16 cellular contexts compared by ENCODE assay signal in genomic region chr12:6939187-6939540, GRCh38. TPM values are rescaled to one million over a fixed set of nuclear protein-coding genes. Genes with fewer than 3 reads are reported as not detected.
A peak's percentile ranks its signal among the peaks of the same experiment; 100 is the strongest.
DNase-seq lines count a peak whose midpoint lies in the region; ATAC-seq and TF ChIP-seq lines count a peak whose summit lies in the region.
"Had no signal": no experiment of that assay in that cellular context is flagged by ENCODE, and none has a peak within 500 bp of the region (broad histone marks: within the 10 kb centered on the region; RNA-seq: fewer than 3 reads in every experiment).

No MANE protein-coding gene starts in this region.

- H3K4me1 Mint-ChIP-seq in activated naive CD8-positive, alpha-beta T cell (ENCODE audit: low read depth): peaks cover 49% of the 10 kb centered on the region
- peaks cover 32% of the 10 kb centered on the region for H3K4me1 Mint-ChIP-seq in mesothelial cell of epicardium

- no peak overlapping the region for H2AK5ac ChIP-seq in mesendoderm (ENCODE audit: low read length)

- H3K4me2 ChIP-seq in mesendoderm (ENCODE audit: low read length): no peak overlapping the region

- no peaks in the 10 kb centered on the region for H3K27me3 Mint-ChIP-seq in activated naive CD8-positive, alpha-beta T cell
- H3K27me3 Mint-ChIP-seq in mesothelial cell of epicardium (ENCODE audit: low read depth): no peaks in the 10 kb centered on the region

- WGBS in aorta, 2 donors: 58 to 60% methylated on average over 2 of the region's 2 CpGs
- WGBS in mesendoderm (ENCODE audit: extremely low coverage, insufficient coverage, low lambda C conversion rate): no CpG with 5 or more reads among the region's 2 CpGs

- peaks cover 7% of the 10 kb centered on the region for H3K36me3 Mint-ChIP-seq in activated naive CD8-positive, alpha-beta T cell
- H3K36me3 Mint-ChIP-seq in mesothelial cell of epicardium: peaks cover 16% of the 10 kb centered on the region

- H3K4ac ChIP-seq in mesendoderm (ENCODE audit: low read depth, low read length): no peak overlapping the region

- no peak overlapping the region for H2BK15ac ChIP-seq in mesendoderm (replicated peaks; ENCODE audit: low read depth)

- no peaks in the 10 kb centered on the region for H3K9me3 ChIP-seq in cardiac muscle cell (ENCODE audit: low read depth)
- no peaks in the 10 kb centered on the region for H3K9me3 ChIP-seq in vagina
- no peaks in the 10 kb centered on the region for H3K9me3 ChIP-seq in aorta (ENCODE audit: control insufficient read depth, low read length)
- H3K9me3 ChIP-seq: right lobe of liver had no signal

- H3K27me3 ChIP-seq in cardiac muscle cell (no peaks in the 10 kb centered on the region), vagina (no peaks in the 10 kb centered on the region), aorta (ENCODE audit: control insufficient read depth in 1 of 2, insufficient read depth in 2 of 2, low read length in 1 of 2) (peaks cover 0 to 4% of the 10 kb centered on the region in 2 donors), mesendoderm (ENCODE audit: insufficient read depth, low read length, poor library complexity) (no peaks in the 10 kb centered on the region)
- H3K27me3 ChIP-seq: right lobe of liver had no signal

- H4K8ac ChIP-seq in mesendoderm (ENCODE audit: low read depth, low read length): no peak overlapping the region

- H3K27ac ChIP-seq in cardiac muscle cell (peak overlapping the region; percentile 79), vagina (peak overlapping the region; percentile 94), aorta (ENCODE audit: low read depth in 1 of 2, low read length in 2 of 2) (no peak overlapping the region), mesendoderm (ENCODE audit: low read depth, low read length) (no peak overlapping the region)

- DNase-seq in cardiac muscle cell (ENCODE audit: low read depth in 1 of 2, low spot score in 1 of 2): no peak
- DNase-seq in left ventricle myocardium superior: no peak
- no peak for DNase-seq in mesothelial cell of epicardium (ENCODE audit: low spot score in 2 of 2, unreplicated experiment in 2 of 2)
- no peak for DNase-seq in vagina (ENCODE audit: extremely low spot score in 2 of 2)
- no peak for DNase-seq in aorta
- DNase-seq in NCI-H2196 treated with DMSO at 0.1 percent for 48 hours (lab: John Stamatoyannopoulos, UW; ENCODE audit: unreplicated experiment): no peak
- no peak for DNase-seq in mesendoderm
- DNase-seq: activated CD4-positive, alpha-beta T cell treated with anti-CD3 and anti-CD28 coated beads for 1 hour; anterior cingulate cortex; hypothalamus; NCI-H1417; NCI-H774 had no signal

- H3K36me3 ChIP-seq in cardiac muscle cell (peaks cover 6% of the 10 kb centered on the region), vagina (peaks cover 0 to 16% of the 10 kb centered on the region in 2 donors), aorta (ENCODE audit: control insufficient read depth in 1 of 2, insufficient read depth in 2 of 2, low read length in 1 of 2) (peaks cover 0 to 7% of the 10 kb centered on the region in 2 donors), mesendoderm (ENCODE audit: control insufficient read depth, insufficient read depth, low read length) (peaks cover 15% of the 10 kb centered on the region)

- H3K79me1 ChIP-seq in mesendoderm (ENCODE audit: low read length): peaks cover 3% of the 10 kb centered on the region

- no peaks in the 10 kb centered on the region for H3K9me3 Mint-ChIP-seq in activated naive CD8-positive, alpha-beta T cell (ENCODE audit: low read depth)
- no peaks in the 10 kb centered on the region for H3K9me3 Mint-ChIP-seq in mesothelial cell of epicardium

- peak overlapping the region; percentile 86 for H3K27ac Mint-ChIP-seq in activated naive CD8-positive, alpha-beta T cell
- H3K27ac Mint-ChIP-seq in mesothelial cell of epicardium: peak overlapping the region; percentile 89

- H2BK5ac ChIP-seq in mesendoderm (ENCODE audit: low read length): no peak overlapping the region

- no peak overlapping the region for H2BK120ac ChIP-seq in mesendoderm (ENCODE audit: low read depth, low read length)

- intact Hi-C loops in left ventricle myocardium superior (cut with micrococcal nuclease) (no loop called here), vagina (cut with DNase I) (no loop called here), aorta (cut with DNase I) (loop anchor here in 1 of 2 donors (2.0 kb wide), 1 partner anchor 70 kb away; no protein-coding TSS in a partner anchor)

- H3K79me2 ChIP-seq in mesendoderm (ENCODE audit: control insufficient read depth, insufficient read depth, low read length): no peaks in the 10 kb centered on the region

- H4K5ac ChIP-seq in mesendoderm (ENCODE audit: low read length): no peak overlapping the region

- peaks cover 8% of the 10 kb centered on the region for H3K4me1 ChIP-seq in cardiac muscle cell (ENCODE audit: low read depth)
- peaks cover 43% of the 10 kb centered on the region for H3K4me1 ChIP-seq in vagina
- no peaks in the 10 kb centered on the region for H3K4me1 ChIP-seq in aorta (ENCODE audit: control insufficient read depth in 1 of 2, insufficient read depth in 2 of 2, low read length in 2 of 2)
- peaks cover 2% of the 10 kb centered on the region for H3K4me1 ChIP-seq in mesendoderm (ENCODE audit: control insufficient read depth, low read depth, low read length)

- H3K18ac ChIP-seq in mesendoderm (ENCODE audit: low read length): no peak overlapping the region

- no peak overlapping the region for H3K56ac ChIP-seq in mesendoderm (ENCODE audit: low read length)

- peak overlapping the region; percentile 60 for H3K4me3 Mint-ChIP-seq in activated naive CD8-positive, alpha-beta T cell
- peak overlapping the region; percentile 13 for H3K4me3 Mint-ChIP-seq in mesothelial cell of epicardium

- ATAC-seq in left ventricle myocardium superior (no peak), aorta (ENCODE audit: low FRiP score) (no peak)
- ATAC-seq: right lobe of liver had no signal

- H3K9ac ChIP-seq in mesendoderm (ENCODE audit: low read length): no peak overlapping the region

- H3K4me3 ChIP-seq in cardiac muscle cell (no peak overlapping the region), vagina (no peak overlapping the region), aorta (ENCODE audit: low read length in 2 of 2) (no peak overlapping the region), mesendoderm (ENCODE audit: low read length) (no peak overlapping the region)
- H3K4me3 ChIP-seq: right lobe of liver had no signal

- no peak for TF ChIP-seq POLR2A in vagina (IDR thresholded peaks at IDR 0.05)

- TF ChIP-seq CTCF in cardiac muscle cell (IDR thresholded peaks at IDR 0.05; ENCODE audit: low read depth, low read length) (no peak), mesothelial cell of epicardium (IDR thresholded peaks at IDR 0.05; ENCODE audit: unreplicated experiment) (no peak), vagina (IDR thresholded peaks at IDR 0.05) (no peak)

- H3K23ac ChIP-seq in mesendoderm (ENCODE audit: low read length): no peak overlapping the region

RNA-seq across cellular contexts. Expression of gene RNU7-1, which starts 4.5 kb away (rescaled TPM):
- total RNA-seq in cardiac muscle cell (not detected in 2 replicates), left ventricle myocardium superior (not detected), mesothelial cell of epicardium (not detected in 3 replicates), vagina (not detected), aorta (not detected)
- polyA plus RNA-seq in cardiac muscle cell (not detected in 2 replicates), aorta (not detected)
- not detected for polyA plus RNA-seq in mesendoderm (2013, experiment 1 of 2)
- polyA plus RNA-seq in mesendoderm (2013, experiment 2 of 2): not detected
- total RNA-seq: right lobe of liver, SK-MEL-5, ureter had no signal

RNA-seq across cellular contexts. Expression of gene C12orf57, which starts 4.7 kb away (rescaled TPM):
- total RNA-seq in cardiac muscle cell (260 and 307 TPM in 2 replicates), left ventricle myocardium superior (238 TPM), mesothelial cell of epicardium (203 to 215 TPM (median 204 TPM) in 3 replicates), vagina (760 TPM), aorta (100 to 1,000 TPM; 197 to 233 TPM)
- polyA plus RNA-seq in cardiac muscle cell (154 and 208 TPM in 2 replicates), aorta (1,000 to 10,000 TPM in 1 of 2 donors, 100 to 1,000 TPM in 1; 849 to 1,017 TPM)
- 146 TPM for polyA plus RNA-seq in mesendoderm (2013, experiment 1 of 2)
- 141 TPM for polyA plus RNA-seq in mesendoderm (2013, experiment 2 of 2)

RNA-seq across cellular contexts. Expression of gene ATN1, which starts 11.4 kb away (rescaled TPM):
- 28.1 and 46.4 TPM in 2 replicates for total RNA-seq in cardiac muscle cell
- polyA plus RNA-seq in cardiac muscle cell: 22.8 and 37.8 TPM in 2 replicates
- total RNA-seq in left ventricle myocardium superior: 83.1 TPM
- total RNA-seq in mesothelial cell of epicardium: 193 to 205 TPM (median 195 TPM) in 3 replicates
- 92.1 TPM for total RNA-seq in vagina
- total RNA-seq in aorta: 100 to 1,000 TPM; 138 to 146 TPM
- 100 to 1,000 TPM in 1 of 2 donors, 10 to 100 TPM in 1; 22.7 to 149 TPM for polyA plus RNA-seq in aorta
- 69.5 TPM for polyA plus RNA-seq in mesendoderm (2013, experiment 1 of 2)
- polyA plus RNA-seq in mesendoderm (2013, experiment 2 of 2): 69.1 TPM

RNA-seq across cellular contexts. Expression of gene PTPN6, which starts 12.0 kb away (rescaled TPM):
- total RNA-seq in cardiac muscle cell: 17.4 and 19.2 TPM in 2 replicates
- 25.2 and 28.4 TPM in 2 replicates for polyA plus RNA-seq in cardiac muscle cell
- total RNA-seq in left ventricle myocardium superior: 6.0 TPM
- total RNA-seq in mesothelial cell of epicardium: 21.6 to 26.2 TPM (median 23.6 TPM) in 3 replicates
- 17.4 TPM for total RNA-seq in vagina
- 10 to 100 TPM; 29.8 to 42.3 TPM for total RNA-seq in aorta
- polyA plus RNA-seq in aorta: 10 to 100 TPM; 10.1 to 25.7 TPM
- 13.2 TPM for polyA plus RNA-seq in mesendoderm (2013, experiment 1 of 2)
- polyA plus RNA-seq in mesendoderm (2013, experiment 2 of 2): 14.1 TPM
- total RNA-seq: SK-MEL-5 had no signal

RNA-seq across cellular contexts. Expression of gene ENO2, which starts 24.8 kb away (rescaled TPM):
- total RNA-seq in cardiac muscle cell: 56.2 and 87.7 TPM in 2 replicates
- polyA plus RNA-seq in cardiac muscle cell: 133 and 154 TPM in 2 replicates
- 12.0 TPM for total RNA-seq in left ventricle myocardium superior
- 30.2 to 30.7 TPM (median 30.2 TPM) in 3 replicates for total RNA-seq in mesothelial cell of epicardium
- 20.1 TPM for total RNA-seq in vagina
- 10 to 100 TPM; 59.0 to 79.5 TPM for total RNA-seq in aorta
- polyA plus RNA-seq in aorta: 100 to 1,000 TPM in 1 of 2 donors, 10 to 100 TPM in 1; 14.7 to 116 TPM
- polyA plus RNA-seq in mesendoderm (2013, experiment 1 of 2): 12.1 TPM
- 12.4 TPM for polyA plus RNA-seq in mesendoderm (2013, experiment 2 of 2)

Comparison
In these comparisons a context has a peak if more than half of its experiments do, and no peak if none do; other contexts are left out.
1. H3K27ac ChIP-seq: peak in cardiac muscle cell (single experiment) and vagina (single experiment); none in aorta (0 of 2) and mesendoderm (single experiment).